In genomic region chr6:6712258-6712978, GRCh38 we compare ENCODE assay signal across 9 cellular contexts.
A peak's percentile ranks its signal among the peaks of the same experiment; 100 is the strongest.
DNase-seq lines count a peak whose midpoint lies in the region; ATAC-seq and TF ChIP-seq lines count a peak whose summit lies in the region.
"Had no signal": no experiment of that assay in that cellular context is flagged by ENCODE, and none has a peak within 500 bp of the region (broad histone marks: within the 10 kb centered on the region; RNA-seq: fewer than 3 reads in every experiment).

No MANE protein-coding gene starts in this region.

- no peaks in the 10 kb centered on the region for H3K9me2 ChIP-seq in PC-9 (ENCODE audit: insufficient read depth)

- peak overlapping the region; percentile 72 for H3K4me2 ChIP-seq in PC-9
- H3K4me2 ChIP-seq in smooth muscle cell: peak overlapping the region; percentile 33

- H3K36me3 ChIP-seq in PC-9 (ENCODE audit: low read depth) (no peaks in the 10 kb centered on the region), smooth muscle cell (ENCODE audit: low read depth) (no peaks in the 10 kb centered on the region)
- H3K36me3 ChIP-seq: adrenal gland had no signal

- H2AFZ ChIP-seq in PC-9 (peak overlapping the region; percentile 54; the same call in 1 of the 2 replicates), smooth muscle cell (ENCODE audit: low read depth) (peak overlapping the region; percentile 59)

- TF ChIP-seq CTCF in PC-9 (conservative IDR thresholded peaks at IDR 0.05): no peak; the same call in 1 of the 2 replicates
- TF ChIP-seq CTCF in fibroblast of villous mesenchyme (IDR thresholded peaks at IDR 0.05; ENCODE audit: insufficient read depth, low read depth, low read length): no peak
- TF ChIP-seq CTCF in smooth muscle cell (IDR thresholded peaks at IDR 0.05; ENCODE audit: borderline replicate concordance, insufficient read depth, poor library complexity, severe bottlenecking): peak; percentile 13
- TF ChIP-seq CTCF in osteocyte (IDR thresholded peaks at IDR 0.05): no peak

- intact Hi-C loops in PC-9 (cut with micrococcal nuclease; ENCODE audit: unreplicated experiment): loop anchor here (1.0 to 5.0 kb wide), 5 partner anchors 12 to 527 kb away; no protein-coding TSS in a partner anchor
- intact Hi-C loops in activated CD4-positive, alpha-beta memory T cell treated with anti-CD3 and anti-CD28 coated beads for 36 hours (cut with micrococcal nuclease): no loop called here

- CTCF ChIA-PET in PC-9 (lab: Charles Lee): interaction anchor here (1.0 to 1.4 kb wide), 4 partner anchors 12 to 35 kb away, joined by 4 to 5 read pairs (median 4); no protein-coding TSS in a partner anchor
- CTCF ChIA-PET in activated CD4-positive, alpha-beta memory T cell treated with anti-CD3 and anti-CD28 coated beads for 36 hours (lab: Charles Lee): interaction anchor here (0.6 to 1.0 kb wide), 2 partner anchors 35 to 531 kb away, joined by 3 read pairs; no protein-coding TSS in a partner anchor

- H3F3A ChIP-seq in PC-9 (ENCODE audit: insufficient read depth, low read depth) (peaks cover 20% of the 10 kb centered on the region; the same call in 1 of the 2 replicates), smooth muscle cell (ENCODE audit: low read depth) (peaks cover 13% of the 10 kb centered on the region)

- H3K79me2 ChIP-seq in PC-9 (ENCODE audit: low read depth): no peaks in the 10 kb centered on the region
- no peaks in the 10 kb centered on the region for H3K79me2 ChIP-seq in smooth muscle cell (ENCODE audit: low read depth)

- no peak overlapping the region for H3K27ac Mint-ChIP-seq in activated CD4-positive, alpha-beta memory T cell treated with anti-CD3 and anti-CD28 coated beads for 36 hours
- H3K27ac Mint-ChIP-seq in osteocyte (ENCODE audit: unreplicated experiment): no peak overlapping the region

- H3K9me3 ChIP-seq in PC-9 (ENCODE audit: insufficient read depth, low read depth) (no peaks in the 10 kb centered on the region), smooth muscle cell (replicated peaks; ENCODE audit: low read depth) (no peaks in the 10 kb centered on the region)
- H3K9me3 ChIP-seq: adrenal gland had no signal

- H4K20me1 ChIP-seq in PC-9 (ENCODE audit: insufficient read depth) (no peaks in the 10 kb centered on the region), smooth muscle cell (ENCODE audit: low read depth) (no peaks in the 10 kb centered on the region)

- H3K4me1 ChIP-seq in PC-9 (replicated peaks; ENCODE audit: insufficient read depth) (peaks cover 21% of the 10 kb centered on the region), smooth muscle cell (ENCODE audit: low read depth) (peaks cover 12% of the 10 kb centered on the region)

- DNase-seq in A172 (ENCODE audit: low spot score) (peak; percentile 87), PC-9 (peak; percentile 79 to 96), fibroblast of villous mesenchyme (ENCODE audit: low read depth) (peak; percentile 94), smooth muscle cell (lab: John Stamatoyannopoulos, UW; ENCODE audit: unreplicated experiment) (no peak), osteocyte (ENCODE audit: extremely low spot score, unreplicated experiment) (no peak)
- DNase-seq in activated CD4-positive, alpha-beta memory T cell treated with anti-CD3 and anti-CD28 coated beads for 36 hours: no peak

- no peak overlapping the region for H3K4me3 Mint-ChIP-seq in activated CD4-positive, alpha-beta memory T cell treated with anti-CD3 and anti-CD28 coated beads for 36 hours
- no peak overlapping the region for H3K4me3 Mint-ChIP-seq in osteocyte (ENCODE audit: unreplicated experiment)

- H3K27ac ChIP-seq in PC-9: peak overlapping the region; percentile 83
- peak overlapping the region; percentile 59 for H3K27ac ChIP-seq in smooth muscle cell (ENCODE audit: low read depth)

- H3K9me3 Mint-ChIP-seq in activated CD4-positive, alpha-beta memory T cell treated with anti-CD3 and anti-CD28 coated beads for 36 hours: no peaks in the 10 kb centered on the region
- peaks cover 4% of the 10 kb centered on the region for H3K9me3 Mint-ChIP-seq in osteocyte (ENCODE audit: unreplicated experiment)

- H3K27me3 ChIP-seq in PC-9 (ENCODE audit: insufficient read depth, low read depth) (no peaks in the 10 kb centered on the region), smooth muscle cell (ENCODE audit: low read depth) (no peaks in the 10 kb centered on the region)
- H3K27me3 ChIP-seq: adrenal gland had no signal

- peaks cover 14% of the 10 kb centered on the region for H3K4me1 Mint-ChIP-seq in activated CD4-positive, alpha-beta memory T cell treated with anti-CD3 and anti-CD28 coated beads for 36 hours (ENCODE audit: low read depth)
- peaks cover 4% of the 10 kb centered on the region for H3K4me1 Mint-ChIP-seq in osteocyte (ENCODE audit: unreplicated experiment)

- WGBS in smooth muscle cell (ENCODE audit: low lambda C conversion rate): 40% methylated on average over 15 of the region's 15 CpGs

- POLR2A ChIA-PET in PC-9 (lab: Charles Lee; ENCODE audit: unreplicated experiment): interaction anchor here (0.6 to 1.0 kb wide), 6 partner anchors 25 to 1191 kb away, joined by 3 to 7 read pairs (median 4); no protein-coding TSS in a partner anchor
- POLR2A ChIA-PET in activated CD4-positive, alpha-beta memory T cell treated with anti-CD3 and anti-CD28 coated beads for 36 hours (lab: Charles Lee): no interaction called here

- no TSS peak for BruUV-seq in PC-9 (replicated peaks; lab: Mats Ljungman, UMichigan)

- peak overlapping the region; percentile 23; the same call in 1 of the 2 replicates for H3K4me3 ChIP-seq in PC-9
- no peak overlapping the region for H3K4me3 ChIP-seq in fibroblast of villous mesenchyme (ENCODE audit: low read depth, low read length)
- no peak overlapping the region for H3K4me3 ChIP-seq in smooth muscle cell
- H3K4me3 ChIP-seq: adrenal gland had no signal

- no peaks in the 10 kb centered on the region for H3K36me3 Mint-ChIP-seq in activated CD4-positive, alpha-beta memory T cell treated with anti-CD3 and anti-CD28 coated beads for 36 hours
- H3K36me3 Mint-ChIP-seq in osteocyte (ENCODE audit: unreplicated experiment): no peaks in the 10 kb centered on the region

- H3K27me3 Mint-ChIP-seq in activated CD4-positive, alpha-beta memory T cell treated with anti-CD3 and anti-CD28 coated beads for 36 hours: peaks cover 19% of the 10 kb centered on the region
- peaks cover 14% of the 10 kb centered on the region for H3K27me3 Mint-ChIP-seq in osteocyte (ENCODE audit: unreplicated experiment)

- ATAC-seq in GM19372 (IDR thresholded peaks at IDR 0.05; ENCODE audit: low read depth, unreplicated experiment) (peak; percentile 11), HG03280 (IDR thresholded peaks at IDR 0.05; ENCODE audit: unreplicated experiment) (no peak)

- peak overlapping the region; percentile 14 for H3K9ac ChIP-seq in smooth muscle cell (ENCODE audit: low read depth)

Comparison
In these comparisons a context has a peak if more than half of its experiments do, and no peak if none do; other contexts are left out.
1. DNase-seq: peak in A172 (single experiment), PC-9 (2 of 2) and fibroblast of villous mesenchyme (single experiment); none in smooth muscle cell (single experiment), activated CD4-positive, alpha-beta memory T cell treated with anti-CD3 and anti-CD28 coated beads for 36 hours (single experiment) and osteocyte (single experiment).